ENCODE assay signal across 8 cellular contexts in the genomic region with DNA sequence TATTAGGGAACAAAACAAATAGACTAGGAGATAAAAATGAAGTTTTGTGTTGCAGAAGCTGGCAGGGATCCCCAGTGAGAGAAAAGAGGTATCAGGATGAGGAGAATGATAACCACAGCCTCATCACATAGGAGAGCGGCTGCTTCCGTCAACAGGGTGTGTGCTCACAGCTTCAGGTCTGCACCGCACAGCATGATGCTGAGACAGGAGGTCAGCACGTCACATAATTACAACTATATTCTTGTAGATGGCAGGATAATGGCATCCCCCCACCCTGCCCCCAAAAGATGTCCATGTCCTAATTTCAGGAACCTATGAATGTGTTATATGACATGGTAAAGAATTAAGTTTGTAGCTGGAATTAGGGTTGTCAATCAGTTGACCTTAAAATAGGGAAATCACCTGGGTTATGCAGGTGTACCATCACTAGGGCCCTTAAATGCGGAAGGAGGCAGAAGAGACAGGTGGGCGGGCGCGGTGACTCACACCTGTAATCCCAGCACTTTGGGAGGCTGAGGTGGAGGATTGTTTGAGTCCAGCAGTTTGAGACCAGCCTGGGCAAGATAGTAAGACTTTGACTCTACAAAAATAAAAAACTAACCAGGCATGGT.
DNase-seq lines count a peak whose midpoint lies in the region; ATAC-seq, FAIRE-seq and TF ChIP-seq lines count a peak whose summit lies in the region.

No MANE protein-coding gene starts in this region.

- 93 to 97% methylated on average over 8 of the region's 8 CpGs for WGBS in pancreas, 2 donors

- ATAC-seq in CD4-positive, CD25-positive, alpha-beta regulatory T cell (ENCODE audit: low read depth in 2 of 2): peak; percentile 51 to 59
- ATAC-seq in natural killer cell treated with Interleukin-12 subunit alpha and Interleukin-12 subunit beta and Interleukin-15 and Interleukin-18, amount 100 ng/mL, for 72 hours: peak; percentile 84 to 89
- ATAC-seq in pancreas: no peak

- no peaks in the 10 kb centered on the region for H3K9me3 ChIP-seq in CD4-positive, CD25-positive, alpha-beta regulatory T cell (ENCODE audit: control insufficient read depth in 2 of 2, low read length in 2 of 2)
- H3K9me3 ChIP-seq in pancreas: no peaks in the 10 kb centered on the region

- H3K36me3 ChIP-seq in CD4-positive, CD25-positive, alpha-beta regulatory T cell (ENCODE audit: control insufficient read depth, insufficient read depth, low read length): no peaks in the 10 kb centered on the region
- H3K36me3 ChIP-seq in pancreas: no peaks in the 10 kb centered on the region

- H3K27ac ChIP-seq in CD4-positive, CD25-positive, alpha-beta regulatory T cell (ENCODE audit: insufficient read depth, low read length, poor library complexity, severe bottlenecking): peak overlapping the region; percentile 92
- no peak overlapping the region for H3K27ac ChIP-seq in pancreas
- H3K27ac ChIP-seq in coronary artery: no peak overlapping the region

- H3K4me1 ChIP-seq in CD4-positive, CD25-positive, alpha-beta regulatory T cell (ENCODE audit: control insufficient read depth, insufficient read depth, low read length, poor library complexity, severe bottlenecking): peaks cover 82% of the 10 kb centered on the region
- H3K4me1 ChIP-seq in pancreas: no peaks in the 10 kb centered on the region

- FAIRE-seq in pancreas (lab: Jason Lieb, UNC): no peak

- H3K4me3 ChIP-seq in CD4-positive, CD25-positive, alpha-beta regulatory T cell (ENCODE audit: low read depth, low read length): peak overlapping the region; percentile 69
- H3K4me3 ChIP-seq in pancreas (no peak overlapping the region), coronary artery (no peak overlapping the region)

- DNase-seq in CD4-positive, CD25-positive, alpha-beta regulatory T cell: peak; percentile 63 to 90 (median 82)
- peak; percentile 25 to 87 (median 56) for DNase-seq in T-helper 1 cell
- peak; percentile 71 for DNase-seq in natural killer cell treated with Interleukin-12 subunit alpha and Interleukin-12 subunit beta and Interleukin-15 and Interleukin-18, amount 100 ng/mL, for 72 hours (ENCODE audit: low spot score)
- DNase-seq in ecto neural progenitor cell (ENCODE audit: low spot score): no peak
- DNase-seq in pancreas: no peak
- DNase-seq in cerebellar nuclear complex (lab: John Stamatoyannopoulos, UW): no peak
- no peak for DNase-seq in coronary artery (ENCODE audit: low spot score)

- H3K36me3 Mint-ChIP-seq in CD4-positive, CD25-positive, alpha-beta regulatory T cell: no peaks in the 10 kb centered on the region
- peaks cover 3% of the 10 kb centered on the region for H3K36me3 Mint-ChIP-seq in activated naive CD4-positive, alpha-beta T cell treated with anti-CD3 and anti-CD28 coated beads, Interleukin-2, amount 50 U/mL, for 24 hours
- peaks cover 8% of the 10 kb centered on the region for H3K36me3 Mint-ChIP-seq in natural killer cell treated with Interleukin-12 subunit alpha and Interleukin-12 subunit beta and Interleukin-15 and Interleukin-18, amount 100 ng/mL, for 72 hours

- H3K9me3 Mint-ChIP-seq in CD4-positive, CD25-positive, alpha-beta regulatory T cell: peaks cover 0 to 8% (median 0%) of the 10 kb centered on the region in 7 donors
- H3K9me3 Mint-ChIP-seq in activated naive CD4-positive, alpha-beta T cell treated with anti-CD3 and anti-CD28 coated beads, Interleukin-2, amount 50 U/mL, for 24 hours: peaks cover 8% of the 10 kb centered on the region
- H3K9me3 Mint-ChIP-seq in natural killer cell treated with Interleukin-12 subunit alpha and Interleukin-12 subunit beta and Interleukin-15 and Interleukin-18, amount 100 ng/mL, for 72 hours: peaks cover 6% of the 10 kb centered on the region

- TF ChIP-seq CTCF in pancreas (IDR thresholded peaks at IDR 0.05) (no peak), coronary artery (IDR thresholded peaks at IDR 0.05) (no peak)

- intact Hi-C loops in pancreas (cut with DNase I): no loop called here

- peak overlapping the region; percentile 95 to 99 (median 99) for H3K27ac Mint-ChIP-seq in CD4-positive, CD25-positive, alpha-beta regulatory T cell
- H3K27ac Mint-ChIP-seq in activated naive CD4-positive, alpha-beta T cell treated with anti-CD3 and anti-CD28 coated beads, Interleukin-2, amount 50 U/mL, for 24 hours: peak overlapping the region; percentile 97
- peak overlapping the region; percentile 91 to 94 for H3K27ac Mint-ChIP-seq in natural killer cell treated with Interleukin-12 subunit alpha and Interleukin-12 subunit beta and Interleukin-15 and Interleukin-18, amount 100 ng/mL, for 72 hours

- H3K27me3 ChIP-seq in CD4-positive, CD25-positive, alpha-beta regulatory T cell (ENCODE audit: control insufficient read depth, insufficient read depth, low read length): no peaks in the 10 kb centered on the region
- H3K27me3 ChIP-seq in pancreas: no peaks in the 10 kb centered on the region

- H3K4me1 Mint-ChIP-seq in CD4-positive, CD25-positive, alpha-beta regulatory T cell: peaks cover 54 to 95% (median 75%) of the 10 kb centered on the region in 4 donors
- H3K4me1 Mint-ChIP-seq in activated naive CD4-positive, alpha-beta T cell treated with anti-CD3 and anti-CD28 coated beads, Interleukin-2, amount 50 U/mL, for 24 hours: peaks cover 96% of the 10 kb centered on the region
- H3K4me1 Mint-ChIP-seq in natural killer cell treated with Interleukin-12 subunit alpha and Interleukin-12 subunit beta and Interleukin-15 and Interleukin-18, amount 100 ng/mL, for 72 hours (ENCODE audit: low read depth in 2 of 2): peaks cover 58 to 66% of the 10 kb centered on the region in 2 donors

- H3K27me3 Mint-ChIP-seq in CD4-positive, CD25-positive, alpha-beta regulatory T cell: no peaks in the 10 kb centered on the region
- no peaks in the 10 kb centered on the region for H3K27me3 Mint-ChIP-seq in activated naive CD4-positive, alpha-beta T cell treated with anti-CD3 and anti-CD28 coated beads, Interleukin-2, amount 50 U/mL, for 24 hours
- H3K27me3 Mint-ChIP-seq in natural killer cell treated with Interleukin-12 subunit alpha and Interleukin-12 subunit beta and Interleukin-15 and Interleukin-18, amount 100 ng/mL, for 72 hours: no peaks in the 10 kb centered on the region

- H3K4me3 Mint-ChIP-seq in CD4-positive, CD25-positive, alpha-beta regulatory T cell: peak overlapping the region; percentile 59 to 85 (median 80)
- H3K4me3 Mint-ChIP-seq in activated naive CD4-positive, alpha-beta T cell treated with anti-CD3 and anti-CD28 coated beads, Interleukin-2, amount 50 U/mL, for 24 hours: peak overlapping the region; percentile 60
- H3K4me3 Mint-ChIP-seq in natural killer cell treated with Interleukin-12 subunit alpha and Interleukin-12 subunit beta and Interleukin-15 and Interleukin-18, amount 100 ng/mL, for 72 hours: peak overlapping the region; percentile 67

Comparison
In these comparisons a context has a peak if more than half of its experiments do, and no peak if none do; other contexts are left out.
1. ATAC-seq: peak in CD4-positive, CD25-positive, alpha-beta regulatory T cell (2 of 2) and natural killer cell treated with Interleukin-12 subunit alpha and Interleukin-12 subunit beta and Interleukin-15 and Interleukin-18, amount 100 ng/mL, for 72 hours (2 of 2); none in pancreas (0 of 4).
2. DNase-seq: peak in CD4-positive, CD25-positive, alpha-beta regulatory T cell (3 of 3), T-helper 1 cell (5 of 5) and natural killer cell treated with Interleukin-12 subunit alpha and Interleukin-12 subunit beta and Interleukin-15 and Interleukin-18, amount 100 ng/mL, for 72 hours (single experiment); none in ecto neural progenitor cell (single experiment), pancreas (0 of 6), cerebellar nuclear complex (0 of 2) and coronary artery (single experiment).
3. Peak in every context shown above with its lines, with median percentiles within 50 percentile points of each other: H3K27ac Mint-ChIP-seq and H3K4me3 Mint-ChIP-seq.